In genomic region chr20:59584278-59584925, GRCh38 we compare ENCODE assay signal across 22 cellular contexts. TPM values are rescaled to one million over a fixed set of nuclear protein-coding genes. Genes with fewer than 3 reads are reported as not detected.
"Had no signal": no experiment of that assay in that cellular context is flagged by ENCODE, and none has a peak within 500 bp of the region (broad histone marks: within the 10 kb centered on the region; RNA-seq: fewer than 3 reads in every experiment).

No MANE protein-coding gene starts in this region.

- ATAC-seq: activated CD4-positive, alpha-beta T cell treated with anti-CD3 and anti-CD28 coated beads for 36 hours; naive thymus-derived CD8-positive, alpha-beta T cell had no signal

- H3K36me3 ChIP-seq: cardiac muscle cell, left ventricle myocardium inferior, neural progenitor cell, prostate gland had no signal

- FAIRE-seq: endometrium had no signal

- H3K4me2 ChIP-seq: hepatocyte, neural progenitor cell had no signal

- H3K27ac ChIP-seq: cardiac muscle cell, hepatocyte, neural progenitor cell, prostate gland had no signal

- H3K4me1 ChIP-seq: neural progenitor cell, prostate gland had no signal

- H3K9me3 ChIP-seq: prostate gland had no signal

- H3K27me3 ChIP-seq: cardiac muscle cell had no signal

- DNase-seq: activated B cell treated with CpG ODN at 0.5 μM for 24 hours; activated CD4-positive, alpha-beta T cell treated with anti-CD3 and anti-CD28 coated beads for 36 hours; activated CD4-positive, alpha-beta T cell treated with anti-CD3 and anti-CD28 coated beads, Interleukin-2, amount 50 U/mL, for 4 hours; activated CD8-positive, alpha-beta memory T cell treated with anti-CD3 and anti-CD28 coated beads for 24 hours; activated CD8-positive, alpha-beta memory T cell treated with anti-CD3 and anti-CD28 coated beads, Interleukin-2, amount 50 U/mL, for 4 hours; activated naive CD4-positive, alpha-beta T cell; activated T-cell treated with anti-CD3 and anti-CD28 coated beads, Interleukin-2, amount 50 U/mL, for 24 hours; left ventricle myocardium inferior; stimulated activated CD4-positive, alpha-beta T cell treated with anti-CD3 and anti-CD28 coated beads, Interleukin-4, amount 100 ng/mL, for 24 hours; stimulated activated naive CD4-positive, alpha-beta T cell treated with Interleukin-2 at 50 U/mL for 16 hours; T1000 had no signal

- H3K9ac ChIP-seq: neural progenitor cell had no signal

- H2AFZ ChIP-seq: hepatocyte, neural progenitor cell had no signal

- H3K4me3 ChIP-seq: cardiac muscle cell, hepatocyte, neural progenitor cell, prostate gland had no signal

RNA-seq across cellular contexts. Expression of gene PHACTR3, which starts 19.9 kb away (rescaled TPM):
- total RNA-seq: activated B cell treated with CpG ODN at 0.5 μM for 24 hours; activated CD4-positive, alpha-beta T cell treated with anti-CD3 and anti-CD28 coated beads for 36 hours; activated T-helper 2 cell treated with anti-CD3 and anti-CD28 coated beads, Interferon-gamma antibody, Interleukin-2, Interleukin-4, amounts not matched to agents 10 μg/mL and 5 μg/mL and 100 μg/mL, durations not matched to agents 14 hours and 24 hours and 36 hours; chondrocyte; fibroblast of villous mesenchyme; glomerular endothelial cell; naive thymus-derived CD8-positive, alpha-beta T cell; osteocyte had no signal
- polyA plus RNA-seq: naive thymus-derived CD8-positive, alpha-beta T cell had no signal
